In genomic region chr6:79604583-79605037, GRCh38 we compare ENCODE assay signal across 11 cellular contexts. TPM values are rescaled to one million over a fixed set of nuclear protein-coding genes. Genes with fewer than 3 reads are reported as not detected.
DNase-seq lines count a peak whose midpoint lies in the region; TF ChIP-seq lines count a peak whose summit lies in the region.
"Had no signal": no experiment of that assay in that cellular context is flagged by ENCODE, and none has a peak within 500 bp of the region (broad histone marks: within the 10 kb centered on the region; RNA-seq: fewer than 3 reads in every experiment).

No MANE protein-coding gene starts in this region.

- DNase-seq in Daoy (ENCODE audit: low read depth) (peak; percentile 50), NCI-H226 (peak; percentile 53), epithelial cell of esophagus (ENCODE audit: low read depth) (peak; percentile 13), nephron progenitor cell (no peak), sigmoid colon (no peak), NCI-H524 (lab: John Stamatoyannopoulos, UW) (no peak), WERI-Rb-1 (no peak)
- DNase-seq in stimulated activated naive CD4-positive, alpha-beta T cell (lab: John Stamatoyannopoulos, UW): no peak
- DNase-seq: activated CD4-positive, CD25-positive, alpha-beta regulatory T cell treated with anti-CD3 and anti-CD28 coated beads, Interleukin-2, amount 50 U/mL, for 72 hours had no signal

- H3K4me3 ChIP-seq in epithelial cell of esophagus (ENCODE audit: low read length): no peak overlapping the region
- H3K4me3 ChIP-seq in sigmoid colon: no peak overlapping the region
- no peak overlapping the region for H3K4me3 ChIP-seq in WERI-Rb-1 (ENCODE audit: low read depth, low read length)

- no peak for TF ChIP-seq POLR2A in sigmoid colon (IDR thresholded peaks at IDR 0.05)

- no peaks in the 10 kb centered on the region for H3K27me3 Mint-ChIP-seq in nephron progenitor cell (ENCODE audit: low read depth, poor library complexity)

- peaks cover 18% of the 10 kb centered on the region for H3K4me1 Mint-ChIP-seq in nephron progenitor cell
- H3K4me1 Mint-ChIP-seq: CD8-positive, alpha-beta memory T cell had no signal

- H3K4me3 Mint-ChIP-seq in nephron progenitor cell: no peak overlapping the region
- H3K4me3 Mint-ChIP-seq: CD8-positive, alpha-beta memory T cell; nephron had no signal

- peak overlapping the region; percentile 23 for H3K27ac Mint-ChIP-seq in nephron progenitor cell

- intact Hi-C loops in sigmoid colon (cut with DNase I): no loop called here

- H3K36me3 Mint-ChIP-seq in nephron progenitor cell (ENCODE audit: low read depth): no peaks in the 10 kb centered on the region
- H3K36me3 Mint-ChIP-seq: CD8-positive, alpha-beta memory T cell had no signal

- H3K36me3 ChIP-seq in sigmoid colon (no peaks in the 10 kb centered on the region), WERI-Rb-1 (no peaks in the 10 kb centered on the region)

- H3K27ac ChIP-seq in sigmoid colon: no peak overlapping the region
- no peak overlapping the region for H3K27ac ChIP-seq in WERI-Rb-1

- 30 to 76% methylated on average over 4 of the region's 4 CpGs for WGBS in sigmoid colon, 2 donors

- no peaks in the 10 kb centered on the region for H3K9me3 Mint-ChIP-seq in nephron progenitor cell
- H3K9me3 Mint-ChIP-seq: nephron had no signal

- no peaks in the 10 kb centered on the region for H3K9me3 ChIP-seq in sigmoid colon
- no peaks in the 10 kb centered on the region for H3K9me3 ChIP-seq in WERI-Rb-1 (ENCODE audit: severe bottlenecking)

- H3K27me3 ChIP-seq in sigmoid colon (no peaks in the 10 kb centered on the region), WERI-Rb-1 (ENCODE audit: insufficient read depth, low read depth, severe bottlenecking) (no peaks in the 10 kb centered on the region)

- TF ChIP-seq CTCF in epithelial cell of esophagus (IDR thresholded peaks at IDR 0.05; ENCODE audit: insufficient read depth, low read depth, low read length, missing control alignments) (no peak), nephron progenitor cell (IDR thresholded peaks at IDR 0.05) (no peak), sigmoid colon (IDR thresholded peaks at IDR 0.05) (no peak), WERI-Rb-1 (IDR thresholded peaks at IDR 0.05; ENCODE audit: low read depth, low read length) (no peak)

- no peak for TF ChIP-seq EP300 in sigmoid colon (IDR thresholded peaks at IDR 0.05)

- H3K4me1 ChIP-seq in sigmoid colon: peaks cover 0 to 6% (median 0%) of the 10 kb centered on the region in 4 donors

RNA-seq across cellular contexts. Expression of gene SH3BGRL2, which starts 26.5 kb away (rescaled TPM):
- 13.2 and 15.8 TPM in 2 replicates for total RNA-seq in Daoy (2014; rRNA removed; shearing (Covaris generic))
- 10 to 100 TPM; 16.0 to 30.6 (median 29.4) TPM for total RNA-seq in sigmoid colon
- polyA plus RNA-seq in sigmoid colon: 100 to 1,000 TPM in 1 of 3 donors, 10 to 100 TPM in 2; 35.4 to 115 (median 73.9) TPM

Comparison
In these comparisons a context has a peak if more than half of its experiments do, and no peak if none do; other contexts are left out.
1. DNase-seq: peak in Daoy (single experiment), NCI-H226 (single experiment) and epithelial cell of esophagus (single experiment); none in nephron progenitor cell (single experiment), sigmoid colon (single experiment), NCI-H524 (0 of 2), stimulated activated naive CD4-positive, alpha-beta T cell (0 of 6) and WERI-Rb-1 (single experiment).